12 cellular contexts compared by ENCODE assay signal in genomic region chr1:9075023-9075422, GRCh38. TPM values are rescaled to one million over a fixed set of nuclear protein-coding genes. Genes with fewer than 3 reads are reported as not detected.
DNase-seq lines count a peak whose midpoint lies in the region; ATAC-seq and TF ChIP-seq lines count a peak whose summit lies in the region.
"Had no signal": no experiment of that assay in that cellular context is flagged by ENCODE, and none has a peak within 500 bp of the region (broad histone marks: within the 10 kb centered on the region; RNA-seq: fewer than 3 reads in every experiment).

No MANE protein-coding gene starts in this region.

- no peaks in the 10 kb centered on the region for H3K9me3 Mint-ChIP-seq in activated T-helper 2 cell treated with anti-CD3 and anti-CD28 coated beads, Interferon-gamma antibody, Interleukin-2, Interleukin-4, amounts not matched to agents 10 μg/mL and 5 μg/mL and 100 μg/mL, durations not matched to agents 14 hours and 24 hours and 36 hours

- H3K9me3 ChIP-seq in PC-3 (ENCODE audit: low read length) (no peaks in the 10 kb centered on the region), tibial artery (no peaks in the 10 kb centered on the region)
- H3K9me3 ChIP-seq: Caco-2, MG63, stomach had no signal

- TF ChIP-seq CTCF in PC-3 (conservative IDR thresholded peaks at IDR 0.05; ENCODE audit: low read depth, low read length) = no peak
- no peak for TF ChIP-seq CTCF in tibial artery (IDR thresholded peaks at IDR 0.05)

- H3K4me3 ChIP-seq in PC-3 (ENCODE audit: low read length) (peak overlapping the region; percentile 30), tibial artery (no peak overlapping the region)
- H3K4me3 ChIP-seq: cardiac muscle cell, MG63, stomach had no signal

- no TSS peak for BruUV-seq in PC-3 (replicated peaks; lab: Mats Ljungman, UMichigan)

- intact Hi-C loops in PC-3 (cut with micrococcal nuclease) (no loop called here), tibial artery (cut with DNase I; ENCODE audit: low total_unique reads) (no loop called here), posterior cingulate gyrus (cut with DNase I) (no loop called here)
- intact Hi-C loops in activated T-helper 2 cell treated with anti-CD3 and anti-CD28 coated beads, Interferon-gamma antibody, Interleukin-2, Interleukin-4, amounts not matched to agents 10 μg/mL and 5 μg/mL and 100 μg/mL, durations not matched to agents 14 hours and 24 hours and 36 hours (cut with micrococcal nuclease) = no loop called here

- H3K36me3 ChIP-seq in PC-3 (ENCODE audit: low read depth, low read length) = no peaks in the 10 kb centered on the region
- H3K36me3 ChIP-seq in tibial artery = no peaks in the 10 kb centered on the region
- H3K36me3 ChIP-seq: cardiac muscle cell, MG63, stomach had no signal

- peaks cover 30% of the 10 kb centered on the region for H3K4me1 Mint-ChIP-seq in activated T-helper 2 cell treated with anti-CD3 and anti-CD28 coated beads, Interferon-gamma antibody, Interleukin-2, Interleukin-4, amounts not matched to agents 10 μg/mL and 5 μg/mL and 100 μg/mL, durations not matched to agents 14 hours and 24 hours and 36 hours (ENCODE audit: low read depth)

- H3K27ac Mint-ChIP-seq in activated T-helper 2 cell treated with anti-CD3 and anti-CD28 coated beads, Interferon-gamma antibody, Interleukin-2, Interleukin-4, amounts not matched to agents 10 μg/mL and 5 μg/mL and 100 μg/mL, durations not matched to agents 14 hours and 24 hours and 36 hours = no peak overlapping the region

- POLR2A ChIA-PET in PC-3 (lab: Charles Lee; ENCODE audit: unreplicated experiment) = interaction anchor here (0.6 kb wide), 2 partner anchors 600 to 757 kb away, joined by 6 to 9 read pairs; no protein-coding TSS in a partner anchor

- no peak overlapping the region for H3K9ac ChIP-seq in PC-3 (ENCODE audit: low read length)

- H3K27me3 ChIP-seq in PC-3 (ENCODE audit: low read length) (no peaks in the 10 kb centered on the region), tibial artery (peaks cover 0 to 23% of the 10 kb centered on the region in 2 donors)
- H3K27me3 ChIP-seq: cardiac muscle cell, MG63 had no signal

- CTCF ChIA-PET in PC-3 (lab: Charles Lee) = interaction anchor here (0.6 to 0.7 kb wide), 2 partner anchors 13 to 28 kb away, joined by 3 read pairs; no protein-coding TSS in a partner anchor

- H3F3A ChIP-seq in PC-3 (ENCODE audit: low read length, unreplicated experiment) = peaks cover 4% of the 10 kb centered on the region

- ATAC-seq in PC-3 (peak; percentile 62), HG02973 (IDR thresholded peaks at IDR 0.05; ENCODE audit: unreplicated experiment) (no peak)

- no peaks in the 10 kb centered on the region for H3K9me2 ChIP-seq in PC-3 (replicated peaks; ENCODE audit: low read length)

- H3K4me1 ChIP-seq in PC-3 (ENCODE audit: insufficient read depth, low read length) (peaks cover 24% of the 10 kb centered on the region), tibial artery (peaks cover 0 to 5% (median 0%) of the 10 kb centered on the region in 4 donors)

- no peaks in the 10 kb centered on the region for H4K20me1 ChIP-seq in PC-3 (ENCODE audit: low read length)

- H3K4me3 Mint-ChIP-seq in activated T-helper 2 cell treated with anti-CD3 and anti-CD28 coated beads, Interferon-gamma antibody, Interleukin-2, Interleukin-4, amounts not matched to agents 10 μg/mL and 5 μg/mL and 100 μg/mL, durations not matched to agents 14 hours and 24 hours and 36 hours (ENCODE audit: low read depth) = no peak overlapping the region

- DNase-seq in DMS79 treated with DMSO at 0.1 percent for 48 hours (lab: John Stamatoyannopoulos, UW) (peak; percentile 44), Kasumi-1 (lab: John Stamatoyannopoulos, UW) (peak; percentile 30 to 35), PC-3 (peak; percentile 54), left kidney (ENCODE audit: low read depth, low spot score) (peak; percentile 94), tibial artery (no peak), posterior cingulate gyrus (no peak)
- no peak for DNase-seq in activated T-helper 2 cell treated with anti-CD3 and anti-CD28 coated beads, Interferon-gamma antibody, Interleukin-2, Interleukin-4, amounts not matched to agents 10 μg/mL and 5 μg/mL and 100 μg/mL, durations not matched to agents 14 hours and 24 hours and 36 hours (ENCODE audit: low spot score)
- DNase-seq: Caco-2, MG63, stomach had no signal

- H2AFZ ChIP-seq in PC-3 (ENCODE audit: low read length) = peak overlapping the region; percentile 47

- no peaks in the 10 kb centered on the region for H3K36me3 Mint-ChIP-seq in activated T-helper 2 cell treated with anti-CD3 and anti-CD28 coated beads, Interferon-gamma antibody, Interleukin-2, Interleukin-4, amounts not matched to agents 10 μg/mL and 5 μg/mL and 100 μg/mL, durations not matched to agents 14 hours and 24 hours and 36 hours (ENCODE audit: low read depth)

- H3K79me2 ChIP-seq in PC-3 (ENCODE audit: low read length) = no peaks in the 10 kb centered on the region

- peak overlapping the region; percentile 71 for H3K4me2 ChIP-seq in PC-3 (ENCODE audit: low read length)

- H3K27ac ChIP-seq in PC-3 (ENCODE audit: low read length) (peak overlapping the region; percentile 20; the same call in 1 of the 2 replicates), tibial artery (no peak overlapping the region)
- H3K27ac ChIP-seq: cardiac muscle cell, stomach had no signal

- peaks cover 28% of the 10 kb centered on the region for H3K27me3 Mint-ChIP-seq in activated T-helper 2 cell treated with anti-CD3 and anti-CD28 coated beads, Interferon-gamma antibody, Interleukin-2, Interleukin-4, amounts not matched to agents 10 μg/mL and 5 μg/mL and 100 μg/mL, durations not matched to agents 14 hours and 24 hours and 36 hours (ENCODE audit: low read depth)

RNA-seq across cellular contexts. Expression of gene SLC2A5, which starts 5.6 kb away (rescaled TPM):
- total RNA-seq in PC-3 (2014; rRNA removed) = not detected in 2 replicates
- not detected in 2 replicates for total RNA-seq in activated T-helper 2 cell treated with anti-CD3 and anti-CD28 coated beads, Interferon-gamma antibody, Interleukin-2, Interleukin-4, amounts not matched to agents 10 μg/mL and 5 μg/mL and 100 μg/mL, durations not matched to agents 14 hours and 24 hours and 36 hours
- total RNA-seq: cardiac muscle cell had no signal

RNA-seq across cellular contexts. Expression of gene SLC2A7, which starts 48.8 kb away (rescaled TPM):
- total RNA-seq in PC-3 (2014; rRNA removed) = not detected in 2 replicates
- not detected in 2 replicates for total RNA-seq in activated T-helper 2 cell treated with anti-CD3 and anti-CD28 coated beads, Interferon-gamma antibody, Interleukin-2, Interleukin-4, amounts not matched to agents 10 μg/mL and 5 μg/mL and 100 μg/mL, durations not matched to agents 14 hours and 24 hours and 36 hours
- total RNA-seq: Caco-2, cardiac muscle cell, stomach had no signal

RNA-seq across cellular contexts. Expression of gene GPR157, which starts 53.9 kb away (rescaled TPM):
- total RNA-seq in PC-3 (2014; rRNA removed) = 7.3 and 7.9 TPM in 2 replicates
- 6.9 and 7.7 TPM in 2 replicates for total RNA-seq in activated T-helper 2 cell treated with anti-CD3 and anti-CD28 coated beads, Interferon-gamma antibody, Interleukin-2, Interleukin-4, amounts not matched to agents 10 μg/mL and 5 μg/mL and 100 μg/mL, durations not matched to agents 14 hours and 24 hours and 36 hours

Comparison
In these comparisons a context has a peak if more than half of its experiments do, and no peak if none do; other contexts are left out.
1. DNase-seq: peak in DMS79 treated with DMSO at 0.1 percent for 48 hours (single experiment), Kasumi-1 (2 of 2), PC-3 (single experiment) and left kidney (single experiment); none in activated T-helper 2 cell treated with anti-CD3 and anti-CD28 coated beads, Interferon-gamma antibody, Interleukin-2, Interleukin-4, amounts not matched to agents 10 μg/mL and 5 μg/mL and 100 μg/mL, durations not matched to agents 14 hours and 24 hours and 36 hours (single experiment), tibial artery (0 of 2) and posterior cingulate gyrus (0 of 10).